In genomic region chr22:36387664-36387913, GRCh38 we compare ENCODE assay signal across 8 cellular contexts. TPM values are rescaled to one million over a fixed set of nuclear protein-coding genes. Genes with fewer than 3 reads are reported as not detected.
A peak's percentile ranks its signal among the peaks of the same experiment; 100 is the strongest.
DNase-seq lines count a peak whose midpoint lies in the region; ATAC-seq and TF ChIP-seq lines count a peak whose summit lies in the region.

No MANE protein-coding gene starts in this region.

- 1% methylated on average over 15 to 38 of the region's 38 CpGs for WGBS in adipose tissue, 3 donors
- 0% methylated on average over 38 of the region's 38 CpGs for WGBS in liver
- 0 to 1% methylated on average over 6 to 17 of the region's 38 CpGs for WGBS in upper lobe of left lung, 2 donors

- H3K27ac ChIP-seq in adipose tissue (ENCODE audit: low read depth, low read length), result peak overlapping the region; percentile 75
- peak overlapping the region; percentile 93 to 100 for H3K27ac ChIP-seq in liver (ENCODE audit: low read depth in 1 of 2, low read length in 2 of 2)
- H3K27ac ChIP-seq in upper lobe of left lung, result peak overlapping the region; percentile 92 to 100 (median 96)

- H3K27me3 ChIP-seq in liver (ENCODE audit: control insufficient read depth in 4 of 4, insufficient read depth in 4 of 4, low read length in 3 of 4), result no peaks in the 10 kb centered on the region
- no peaks in the 10 kb centered on the region for H3K27me3 ChIP-seq in upper lobe of left lung

- H3K4me1 ChIP-seq in liver (ENCODE audit: control insufficient read depth in 4 of 4, insufficient read depth in 4 of 4, low read length in 3 of 4) (peaks cover 1 to 32% (median 25%) of the 10 kb centered on the region in 4 donors), upper lobe of left lung (peaks cover 26 to 49% (median 37%) of the 10 kb centered on the region in 4 donors)

- H3K9me3 ChIP-seq in liver (ENCODE audit: control insufficient read depth in 4 of 4, low read length in 3 of 4) (no peaks in the 10 kb centered on the region), upper lobe of left lung (no peaks in the 10 kb centered on the region)

- H3K4me3 ChIP-seq in AG10803 (ENCODE audit: low read length) (peak overlapping the region; percentile 93), liver (ENCODE audit: low read depth in 1 of 3, low read length in 3 of 3) (peak overlapping the region; percentile 82 to 100 (median 91)), upper lobe of left lung (peak overlapping the region; percentile 45 to 99 (median 80))

- TF ChIP-seq CTCF in AG10803 (conservative IDR thresholded peaks at IDR 0.05; ENCODE audit: low read length), result no peak
- no peak for TF ChIP-seq CTCF in liver (IDR thresholded peaks at IDR 0.05; ENCODE audit: low read depth, low read length, missing input control)
- peak in 2 of 6 experiments; percentile 32 to 54 for TF ChIP-seq CTCF in upper lobe of left lung (IDR thresholded peaks at IDR 0.05)

- no peak for TF ChIP-seq EP300 in upper lobe of left lung (IDR thresholded peaks at IDR 0.05)

- TF ChIP-seq POLR2A in upper lobe of left lung (IDR thresholded peaks at IDR 0.05), result peak in 1 of 4 donors; percentile 73

- TF ChIP-seq RAD21 in liver (IDR thresholded peaks at IDR 0.05), result no peak

- H3K36me3 ChIP-seq in liver (ENCODE audit: control insufficient read depth in 4 of 4, insufficient read depth in 3 of 4, low read depth in 1 of 4, low read length in 3 of 4), result no peaks in the 10 kb centered on the region
- H3K36me3 ChIP-seq in upper lobe of left lung, result peaks cover 0 to 31% (median 2%) of the 10 kb centered on the region in 4 donors

- ATAC-seq in HG02763 (IDR thresholded peaks at IDR 0.05; ENCODE audit: unreplicated experiment) (peak; percentile 3), upper lobe of left lung (ENCODE audit: low FRiP score in 2 of 2) (peak in 1 of 2 donors; percentile 0)

- peak overlapping the region in 1 of 2 donors; percentile 87 for H3K9ac ChIP-seq in liver (ENCODE audit: low read depth in 1 of 2, low read length in 2 of 2)

- no peak for DNase-seq in AG10803 (ENCODE audit: low read depth)
- DNase-seq in upper lobe of left lung, result no peak
- DNase-seq in SHP77 (lab: John Stamatoyannopoulos, UW), result no peak
- no peak for DNase-seq in pons (ENCODE audit: low spot score)
- DNase-seq in globus pallidus (ENCODE audit: low spot score), result no peak

TF ChIP-seq in liver, 16 proteins besides CTCF, POLR2A, EP300 and RAD21:
- TF ChIP-seq RXRA (IDR thresholded peaks at IDR 0.05) (no peak), FOXA1 (IDR thresholded peaks at IDR 0.05) (no peak), EGR1 (IDR thresholded peaks at IDR 0.05; ENCODE audit: low read depth in 2 of 2) (no peak), HNF4G (IDR thresholded peaks at IDR 0.05) (no peak), MAX (IDR thresholded peaks at IDR 0.05) (no peak), ZBTB33 (IDR thresholded peaks at IDR 0.05) (no peak), FOXA2 (IDR thresholded peaks at IDR 0.05) (no peak), GABPA (IDR thresholded peaks at IDR 0.05 in 1 of 2, conservative IDR thresholded peaks at IDR 0.05 in 1 of 2) (no peak), NR2F2 (IDR thresholded peaks at IDR 0.05) (no peak), YY1 (IDR thresholded peaks at IDR 0.05) (no peak)
- TF ChIP-seq, protein P1, sequence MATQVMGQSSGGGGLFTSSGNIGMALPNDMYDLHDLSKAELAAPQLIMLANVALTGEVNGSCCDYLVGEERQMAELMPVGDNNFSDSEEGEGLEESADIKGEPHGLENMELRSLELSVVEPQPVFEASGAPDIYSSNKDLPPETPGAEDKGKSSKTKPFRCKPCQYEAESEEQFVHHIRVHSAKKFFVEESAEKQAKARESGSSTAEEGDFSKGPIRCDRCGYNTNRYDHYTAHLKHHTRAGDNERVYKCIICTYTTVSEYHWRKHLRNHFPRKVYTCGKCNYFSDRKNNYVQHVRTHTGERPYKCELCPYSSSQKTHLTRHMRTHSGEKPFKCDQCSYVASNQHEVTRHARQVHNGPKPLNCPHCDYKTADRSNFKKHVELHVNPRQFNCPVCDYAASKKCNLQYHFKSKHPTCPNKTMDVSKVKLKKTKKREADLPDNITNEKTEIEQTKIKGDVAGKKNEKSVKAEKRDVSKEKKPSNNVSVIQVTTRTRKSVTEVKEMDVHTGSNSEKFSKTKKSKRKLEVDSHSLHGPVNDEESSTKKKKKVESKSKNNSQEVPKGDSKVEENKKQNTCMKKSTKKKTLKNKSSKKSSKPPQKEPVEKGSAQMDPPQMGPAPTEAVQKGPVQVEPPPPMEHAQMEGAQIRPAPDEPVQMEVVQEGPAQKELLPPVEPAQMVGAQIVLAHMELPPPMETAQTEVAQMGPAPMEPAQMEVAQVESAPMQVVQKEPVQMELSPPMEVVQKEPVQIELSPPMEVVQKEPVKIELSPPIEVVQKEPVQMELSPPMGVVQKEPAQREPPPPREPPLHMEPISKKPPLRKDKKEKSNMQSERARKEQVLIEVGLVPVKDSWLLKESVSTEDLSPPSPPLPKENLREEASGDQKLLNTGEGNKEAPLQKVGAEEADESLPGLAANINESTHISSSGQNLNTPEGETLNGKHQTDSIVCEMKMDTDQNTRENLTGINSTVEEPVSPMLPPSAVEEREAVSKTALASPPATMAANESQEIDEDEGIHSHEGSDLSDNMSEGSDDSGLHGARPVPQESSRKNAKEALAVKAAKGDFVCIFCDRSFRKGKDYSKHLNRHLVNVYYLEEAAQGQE (IDR thresholded peaks at IDR 0.05), result no peak

RNA-seq across cellular contexts. Expression of gene MYH9, which starts 0.2 kb away (rescaled TPM):
- polyA plus RNA-seq in adipose tissue, result 100 to 1,000 TPM; 159 to 240 (median 161) TPM
- 100 to 1,000 TPM; 123 to 150 TPM for total RNA-seq in liver
- polyA plus RNA-seq in liver, result 10 to 100 TPM; 32.3 to 74.1 TPM
- total RNA-seq in upper lobe of left lung, result 100 to 1,000 TPM; 486 to 925 (median 599) TPM
